30 cellular contexts compared by ENCODE assay signal in the genomic region with DNA sequence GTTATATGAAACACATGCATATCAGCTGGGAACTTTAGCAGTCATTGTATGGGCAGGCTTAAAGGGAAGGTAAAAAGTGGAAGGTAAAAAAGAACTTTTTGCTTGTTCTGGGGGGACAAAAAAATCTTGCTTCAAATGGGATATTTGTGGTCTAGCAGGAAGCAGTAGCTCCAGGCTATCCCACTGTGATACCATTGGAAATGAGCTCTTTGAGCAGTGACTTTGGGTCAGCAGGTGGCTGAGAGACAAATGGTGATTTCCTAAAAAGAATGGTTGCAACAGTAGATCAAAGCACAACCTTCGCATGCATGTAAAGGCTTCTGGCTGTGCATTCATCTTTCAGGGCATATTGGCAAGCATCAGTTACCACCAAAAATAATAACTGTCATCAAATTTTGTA.
"Had no signal": no experiment of that assay in that cellular context is flagged by ENCODE, and none has a peak within 500 bp of the region (broad histone marks: within the 10 kb centered on the region; RNA-seq: fewer than 3 reads in every experiment).

No MANE protein-coding gene starts in this region.

- H3K4me1 ChIP-seq: heart right ventricle, left lung, lower lobe of right lung, neural progenitor cell, right atrium auricular region, right lobe of liver, testis, thyroid gland, transverse colon, upper lobe of left lung had no signal

- H3K27ac ChIP-seq: heart right ventricle, hepatocyte, left lung, lower lobe of right lung, neural progenitor cell, neutrophil, parathyroid adenoma, right atrium auricular region, right lobe of liver, testis, thyroid gland, transverse colon, upper lobe of left lung had no signal

- DNase-seq: heart right ventricle; kidney; left colon; left lung; lower lobe of right lung; mammary epithelial cell; mesenchymal stem cell; naive B cell; natural killer cell; nephron progenitor cell; occipital lobe; right lobe of liver; stimulated activated CD4-positive, alpha-beta T cell treated with anti-CD3 and anti-CD28 coated beads, Interleukin-1b, Interleukin-23, amount 100 ng/mL, for 48 hours; stimulated activated CD4-positive, alpha-beta T cell treated with anti-CD3 and anti-CD28 coated beads, Interleukin-2, amount 100 ng/mL, for 48 hours; stimulated activated CD4-positive, alpha-beta T cell treated with anti-CD3 and anti-CD28 coated beads, Interleukin-4, amount 100 ng/mL, for 4 hours; stimulated activated CD8-positive, alpha-beta memory T cell treated with anti-CD3 and anti-CD28 coated beads, Interleukin-4, amount 100 ng/mL, for 48 hours; stimulated activated naive CD4-positive, alpha-beta T cell treated with Interleukin-2 at 50 U/mL for 16 hours; stimulated activated naive CD8-positive, alpha-beta T cell treated with anti-CD3 and anti-CD28 coated beads, Interleukin-15, amount 100 ng/mL, for 72 hours; substantia nigra; testis; thyroid gland; transverse colon; upper lobe of left lung had no signal

- H3K9ac ChIP-seq: neural progenitor cell, parathyroid adenoma had no signal

- H2AFZ ChIP-seq: hepatocyte, neural progenitor cell, parathyroid adenoma had no signal

- H3K36me3 ChIP-seq: heart right ventricle, left lung, lower lobe of right lung, neural progenitor cell, neutrophil, right atrium auricular region, right lobe of liver, thyroid gland, transverse colon, upper lobe of left lung had no signal

- H3K4me3 ChIP-seq: heart right ventricle, hepatocyte, left lung, lower lobe of right lung, neural progenitor cell, right atrium auricular region, right lobe of liver, smooth muscle cell, testis, thyroid gland, transverse colon, upper lobe of left lung had no signal

- H3K79me2 ChIP-seq: hepatocyte, parathyroid adenoma had no signal

- H3K4me2 ChIP-seq: hepatocyte, neural progenitor cell, smooth muscle cell had no signal

- FAIRE-seq: islet of Langerhans, kidney had no signal

- H3K27me3 ChIP-seq: hepatocyte, left lung, neural progenitor cell, neutrophil, right atrium auricular region, right lobe of liver, testis, thyroid gland, transverse colon, upper lobe of left lung had no signal

- H3K9me3 ChIP-seq: heart right ventricle, left lung, lower lobe of right lung, neutrophil, right atrium auricular region, right lobe of liver, testis, thyroid gland, transverse colon, upper lobe of left lung had no signal
